Comparison of ENCODE assay signal across 27 cellular contexts in genomic region chr16:54051821-54052220, GRCh38.
"Had no signal": no experiment of that assay in that cellular context is flagged by ENCODE, and none has a peak within 500 bp of the region (broad histone marks: within the 10 kb centered on the region; RNA-seq: fewer than 3 reads in every experiment).

No MANE protein-coding gene starts in this region.

- H3K4me1 ChIP-seq: esophagus muscularis mucosa, foreskin keratinocyte, gastroesophageal sphincter, left lung, transverse colon, upper lobe of right lung, uterus had no signal

- H3K4me3 ChIP-seq: esophagus muscularis mucosa, gastroesophageal sphincter, heart left ventricle, hepatocyte, left lung, mucosa of descending colon, neural progenitor cell, smooth muscle cell, suprapubic skin, transverse colon, upper lobe of right lung, uterus had no signal

- H3K36me3 ChIP-seq: gastroesophageal sphincter, left lung, neural progenitor cell, suprapubic skin, transverse colon, upper lobe of right lung, uterus had no signal

- H3K9ac ChIP-seq: neural progenitor cell, parathyroid adenoma had no signal

- H2AFZ ChIP-seq: hepatocyte, neural progenitor cell, parathyroid adenoma had no signal

- FAIRE-seq: endothelial cell of umbilical vein, islet of Langerhans had no signal

- H3K9me3 ChIP-seq: esophagus muscularis mucosa, gastroesophageal sphincter, left lung, mucosa of descending colon, suprapubic skin, transverse colon, upper lobe of right lung, uterus had no signal

- H3K79me2 ChIP-seq: hepatocyte, parathyroid adenoma had no signal

- H3K27ac ChIP-seq: esophagus muscularis mucosa, foreskin keratinocyte, gastroesophageal sphincter, heart left ventricle, hepatocyte, left lung, neural progenitor cell, parathyroid adenoma, suprapubic skin, transverse colon, upper lobe of right lung, uterus had no signal

- DNase-seq: dermis blood vessel endothelial cell; effector memory CD4-positive, alpha-beta T cell; foreskin keratinocyte; heart left ventricle; left cardiac atrium; left lung; mesenchymal stem cell; mucosa of descending colon; naive thymus-derived CD4-positive, alpha-beta T cell; stimulated activated CD4-positive, alpha-beta T cell treated with anti-CD3 and anti-CD28 coated beads, Interleukin-12 subunit alpha, Interleukin-12 subunit beta, amount 100 ng/mL, for 4 hours; stimulated activated CD4-positive, alpha-beta T cell treated with anti-CD3 and anti-CD28 coated beads, Interleukin-1b, Interleukin-23, amount 100 ng/mL, for 48 hours; stimulated activated CD4-positive, alpha-beta T cell treated with anti-CD3 and anti-CD28 coated beads, Interleukin-4, amount 100 ng/mL, for 1 hour; stimulated activated CD8-positive, alpha-beta memory T cell treated with anti-CD3 and anti-CD28 coated beads, Interleukin-4, amount 100 ng/mL, for 48 hours; stimulated activated naive CD4-positive, alpha-beta T cell; stimulated activated naive CD8-positive, alpha-beta T cell treated with anti-CD3 and anti-CD28 coated beads, Interleukin-15, amount 100 ng/mL, for 72 hours; transverse colon; upper lobe of right lung; uterus had no signal

- H3K27me3 ChIP-seq: esophagus muscularis mucosa, foreskin keratinocyte, gastroesophageal sphincter, heart left ventricle, hepatocyte, left lung, neural progenitor cell, suprapubic skin, transverse colon, upper lobe of right lung, uterus had no signal

- H3K4me2 ChIP-seq: hepatocyte, neural progenitor cell, smooth muscle cell had no signal
